ENCODE assay signal across 1 cellular context in the genomic region with DNA sequence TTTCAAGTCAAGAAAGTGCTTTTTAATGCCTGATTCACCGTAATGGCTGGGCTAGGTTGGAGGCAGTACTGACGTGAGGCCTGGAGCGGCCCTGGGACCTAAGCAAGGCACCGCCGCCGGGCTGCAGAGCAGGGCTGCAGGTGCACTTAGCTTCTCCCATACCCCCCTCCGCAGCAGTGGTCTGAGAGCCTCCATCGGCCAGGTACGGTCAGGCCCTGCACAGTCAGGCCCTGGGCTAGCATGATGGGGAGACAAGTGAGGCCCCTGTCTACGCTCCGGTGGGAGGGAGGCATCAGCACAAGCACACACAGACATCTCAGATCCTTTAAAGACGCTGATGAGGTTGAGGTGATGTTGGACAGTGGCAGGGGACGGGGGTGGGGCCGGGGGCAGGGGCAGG.
TF ChIP-seq lines count a peak whose summit lies in the region.

No MANE protein-coding gene starts in this region.

TF ChIP-seq in GM23338, 12 proteins besides CTCF, POLR2A, EP300 and RAD21 (continued from another document):
- TF ChIP-seq, protein P1, sequence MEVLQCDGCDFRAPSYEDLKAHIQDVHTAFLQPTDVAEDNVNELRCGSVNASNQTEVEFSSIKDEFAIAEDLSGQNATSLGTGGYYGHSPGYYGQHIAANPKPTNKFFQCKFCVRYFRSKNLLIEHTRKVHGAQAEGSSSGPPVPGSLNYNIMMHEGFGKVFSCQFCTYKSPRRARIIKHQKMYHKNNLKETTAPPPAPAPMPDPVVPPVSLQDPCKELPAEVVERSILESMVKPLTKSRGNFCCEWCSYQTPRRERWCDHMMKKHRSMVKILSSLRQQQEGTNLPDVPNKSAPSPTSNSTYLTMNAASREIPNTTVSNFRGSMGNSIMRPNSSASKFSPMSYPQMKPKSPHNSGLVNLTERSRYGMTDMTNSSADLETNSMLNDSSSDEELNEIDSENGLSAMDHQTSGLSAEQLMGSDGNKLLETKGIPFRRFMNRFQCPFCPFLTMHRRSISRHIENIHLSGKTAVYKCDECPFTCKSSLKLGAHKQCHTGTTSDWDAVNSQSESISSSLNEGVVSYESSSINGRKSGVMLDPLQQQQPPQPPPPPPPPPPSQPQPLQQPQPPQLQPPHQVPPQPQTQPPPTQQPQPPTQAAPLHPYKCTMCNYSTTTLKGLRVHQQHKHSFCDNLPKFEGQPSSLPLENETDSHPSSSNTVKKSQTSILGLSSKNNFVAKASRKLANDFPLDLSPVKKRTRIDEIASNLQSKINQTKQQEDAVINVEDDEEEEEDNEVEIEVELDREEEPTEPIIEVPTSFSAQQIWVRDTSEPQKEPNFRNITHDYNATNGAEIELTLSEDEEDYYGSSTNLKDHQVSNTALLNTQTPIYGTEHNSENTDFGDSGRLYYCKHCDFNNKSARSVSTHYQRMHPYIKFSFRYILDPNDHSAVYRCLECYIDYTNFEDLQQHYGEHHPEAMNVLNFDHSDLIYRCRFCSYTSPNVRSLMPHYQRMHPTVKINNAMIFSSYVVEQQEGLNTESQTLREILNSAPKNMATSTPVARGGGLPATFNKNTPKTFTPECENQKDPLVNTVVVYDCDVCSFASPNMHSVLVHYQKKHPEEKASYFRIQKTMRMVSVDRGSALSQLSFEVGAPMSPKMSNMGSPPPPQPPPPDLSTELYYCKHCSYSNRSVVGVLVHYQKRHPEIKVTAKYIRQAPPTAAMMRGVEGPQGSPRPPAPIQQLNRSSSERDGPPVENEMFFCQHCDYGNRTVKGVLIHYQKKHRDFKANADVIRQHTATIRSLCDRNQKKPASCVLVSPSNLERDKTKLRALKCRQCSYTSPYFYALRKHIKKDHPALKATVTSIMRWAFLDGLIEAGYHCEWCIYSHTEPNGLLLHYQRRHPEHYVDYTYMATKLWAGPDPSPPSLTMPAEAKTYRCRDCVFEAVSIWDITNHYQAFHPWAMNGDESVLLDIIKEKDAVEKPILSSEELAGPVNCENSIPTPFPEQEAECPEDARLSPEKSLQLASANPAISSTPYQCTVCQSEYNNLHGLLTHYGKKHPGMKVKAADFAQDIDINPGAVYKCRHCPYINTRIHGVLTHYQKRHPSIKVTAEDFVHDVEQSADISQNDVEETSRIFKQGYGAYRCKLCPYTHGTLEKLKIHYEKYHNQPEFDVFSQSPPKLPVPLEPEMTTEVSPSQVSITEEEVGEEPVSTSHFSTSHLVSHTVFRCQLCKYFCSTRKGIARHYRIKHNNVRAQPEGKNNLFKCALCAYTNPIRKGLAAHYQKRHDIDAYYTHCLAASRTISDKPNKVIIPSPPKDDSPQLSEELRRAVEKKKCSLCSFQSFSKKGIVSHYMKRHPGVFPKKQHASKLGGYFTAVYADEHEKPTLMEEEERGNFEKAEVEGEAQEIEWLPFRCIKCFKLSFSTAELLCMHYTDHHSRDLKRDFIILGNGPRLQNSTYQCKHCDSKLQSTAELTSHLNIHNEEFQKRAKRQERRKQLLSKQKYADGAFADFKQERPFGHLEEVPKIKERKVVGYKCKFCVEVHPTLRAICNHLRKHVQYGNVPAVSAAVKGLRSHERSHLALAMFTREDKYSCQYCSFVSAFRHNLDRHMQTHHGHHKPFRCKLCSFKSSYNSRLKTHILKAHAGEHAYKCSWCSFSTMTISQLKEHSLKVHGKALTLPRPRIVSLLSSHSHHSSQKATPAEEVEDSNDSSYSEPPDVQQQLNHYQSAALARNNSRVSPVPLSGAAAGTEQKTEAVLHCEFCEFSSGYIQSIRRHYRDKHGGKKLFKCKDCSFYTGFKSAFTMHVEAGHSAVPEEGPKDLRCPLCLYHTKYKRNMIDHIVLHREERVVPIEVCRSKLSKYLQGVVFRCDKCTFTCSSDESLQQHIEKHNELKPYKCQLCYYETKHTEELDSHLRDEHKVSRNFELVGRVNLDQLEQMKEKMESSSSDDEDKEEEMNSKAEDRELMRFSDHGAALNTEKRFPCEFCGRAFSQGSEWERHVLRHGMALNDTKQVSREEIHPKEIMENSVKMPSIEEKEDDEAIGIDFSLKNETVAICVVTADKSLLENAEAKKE (CRISPR knock-in tag; IDR thresholded peaks at IDR 0.05), result no peak
- TF ChIP-seq EZH2 (IDR thresholded peaks at IDR 0.05; ENCODE audit: low read depth, unreplicated experiment) (no peak), JUNB (IDR thresholded peaks at IDR 0.05; ENCODE audit: unreplicated experiment) (no peak), STAT1 (IDR thresholded peaks at IDR 0.05; ENCODE audit: unreplicated experiment) (no peak)
- TF ChIP-seq, protein P2, sequence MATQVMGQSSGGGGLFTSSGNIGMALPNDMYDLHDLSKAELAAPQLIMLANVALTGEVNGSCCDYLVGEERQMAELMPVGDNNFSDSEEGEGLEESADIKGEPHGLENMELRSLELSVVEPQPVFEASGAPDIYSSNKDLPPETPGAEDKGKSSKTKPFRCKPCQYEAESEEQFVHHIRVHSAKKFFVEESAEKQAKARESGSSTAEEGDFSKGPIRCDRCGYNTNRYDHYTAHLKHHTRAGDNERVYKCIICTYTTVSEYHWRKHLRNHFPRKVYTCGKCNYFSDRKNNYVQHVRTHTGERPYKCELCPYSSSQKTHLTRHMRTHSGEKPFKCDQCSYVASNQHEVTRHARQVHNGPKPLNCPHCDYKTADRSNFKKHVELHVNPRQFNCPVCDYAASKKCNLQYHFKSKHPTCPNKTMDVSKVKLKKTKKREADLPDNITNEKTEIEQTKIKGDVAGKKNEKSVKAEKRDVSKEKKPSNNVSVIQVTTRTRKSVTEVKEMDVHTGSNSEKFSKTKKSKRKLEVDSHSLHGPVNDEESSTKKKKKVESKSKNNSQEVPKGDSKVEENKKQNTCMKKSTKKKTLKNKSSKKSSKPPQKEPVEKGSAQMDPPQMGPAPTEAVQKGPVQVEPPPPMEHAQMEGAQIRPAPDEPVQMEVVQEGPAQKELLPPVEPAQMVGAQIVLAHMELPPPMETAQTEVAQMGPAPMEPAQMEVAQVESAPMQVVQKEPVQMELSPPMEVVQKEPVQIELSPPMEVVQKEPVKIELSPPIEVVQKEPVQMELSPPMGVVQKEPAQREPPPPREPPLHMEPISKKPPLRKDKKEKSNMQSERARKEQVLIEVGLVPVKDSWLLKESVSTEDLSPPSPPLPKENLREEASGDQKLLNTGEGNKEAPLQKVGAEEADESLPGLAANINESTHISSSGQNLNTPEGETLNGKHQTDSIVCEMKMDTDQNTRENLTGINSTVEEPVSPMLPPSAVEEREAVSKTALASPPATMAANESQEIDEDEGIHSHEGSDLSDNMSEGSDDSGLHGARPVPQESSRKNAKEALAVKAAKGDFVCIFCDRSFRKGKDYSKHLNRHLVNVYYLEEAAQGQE (IDR thresholded peaks at IDR 0.05; ENCODE audit: unreplicated experiment), result no peak
